17 cellular contexts compared by ENCODE assay signal in the genomic region with DNA sequence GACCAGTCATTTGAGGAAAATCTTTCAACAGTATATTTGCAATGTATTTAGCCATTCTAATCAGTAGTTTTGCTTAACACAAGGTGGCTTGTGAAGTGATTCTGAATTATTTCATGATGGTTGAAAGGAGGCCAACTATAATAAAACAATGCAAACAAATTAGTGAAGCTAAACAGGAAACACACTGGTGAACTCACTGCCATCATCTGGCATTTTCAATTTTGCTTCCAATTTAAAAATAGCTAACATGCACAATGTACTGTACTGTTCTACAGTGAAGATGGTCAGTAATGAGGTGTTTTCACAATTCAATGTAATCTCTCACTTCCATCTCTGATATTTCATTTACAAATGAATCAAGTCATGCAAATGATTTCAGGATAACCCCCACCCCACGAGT. TPM values are rescaled to one million over a fixed set of nuclear protein-coding genes. Genes with fewer than 3 reads are reported as not detected.
DNase-seq lines count a peak whose midpoint lies in the region; ATAC-seq, FAIRE-seq and TF ChIP-seq lines count a peak whose summit lies in the region.
"Had no signal": no experiment of that assay in that cellular context is flagged by ENCODE, and none has a peak within 500 bp of the region (broad histone marks: within the 10 kb centered on the region; RNA-seq: fewer than 3 reads in every experiment).

No MANE protein-coding gene starts in this region.

- H3K4me3 ChIP-seq in endocrine pancreas (ENCODE audit: control insufficient read depth, insufficient read depth, low read length) (peak overlapping the region; percentile 35), mucosa of descending colon (no peak overlapping the region)
- H3K4me3 ChIP-seq: GM23248, K562 had no signal

- DNase-seq in GM12891 (ENCODE audit: insufficient read length, low spot score) (no peak), NCI-H69 (lab: John Stamatoyannopoulos, UW) (peak; percentile 8), mucosa of descending colon (no peak), AG08396 (ENCODE audit: low spot score) (no peak)
- DNase-seq: Caco-2, DMS53, HCEC 1CT, NCI-H1048, NCI-H1436 treated with DMSO at 0.1 percent for 48 hours, NCI-H524 treated with DMSO at 0.1 percent for 48 hours, PC-3 had no signal

- H3K36me3 ChIP-seq in endocrine pancreas (ENCODE audit: control insufficient read depth, insufficient read depth, low read length), result no peaks in the 10 kb centered on the region
- H3K36me3 ChIP-seq in mucosa of descending colon (ENCODE audit: low read depth), result no peaks in the 10 kb centered on the region

- TF ChIP-seq CTCF in mucosa of descending colon (IDR thresholded peaks at IDR 0.05), result no peak

- intact Hi-C loops in mucosa of descending colon (cut with DNase I, micrococcal nuclease), result no loop called here

- no peaks in the 10 kb centered on the region for H3K27me3 ChIP-seq in endocrine pancreas (ENCODE audit: control insufficient read depth, insufficient read depth, low read length)

- H3K9me3 ChIP-seq in endocrine pancreas (ENCODE audit: control insufficient read depth, low read length) (no peaks in the 10 kb centered on the region), mucosa of descending colon (no peaks in the 10 kb centered on the region)

- FAIRE-seq in GM12891 (lab: Jason Lieb, UNC), result peak; percentile 9
- FAIRE-seq: GM18507, K562 had no signal

- TF ChIP-seq POLR2A in GM12891 (IDR thresholded peaks at IDR 0.05; ENCODE audit: low read depth, low read length), result no peak

- H3K4me1 ChIP-seq in endocrine pancreas (ENCODE audit: control insufficient read depth, insufficient read depth, low read length) (peaks cover 7% of the 10 kb centered on the region), mucosa of descending colon (ENCODE audit: low read depth) (no peaks in the 10 kb centered on the region)

- ATAC-seq in mucosa of descending colon, result peak; percentile 62
- ATAC-seq in HG02623 (IDR thresholded peaks at IDR 0.05; ENCODE audit: unreplicated experiment), result no peak
- ATAC-seq in GM18502 (IDR thresholded peaks at IDR 0.05; ENCODE audit: poor library complexity, unreplicated experiment), result no peak
- ATAC-seq: K562, PC-3 had no signal

- no peak overlapping the region for H3K9ac ChIP-seq in endocrine pancreas (ENCODE audit: control insufficient read depth, insufficient read depth, low read length)
- H3K9ac ChIP-seq: GM23248 had no signal

TF ChIP-seq in GM12891, 5 proteins besides CTCF, POLR2A, EP300 and RAD21:
- TF ChIP-seq TAF1 (IDR thresholded peaks at IDR 0.05; ENCODE audit: low read depth, low read length) (no peak), SPI1 (IDR thresholded peaks at IDR 0.05; ENCODE audit: low read depth, low read length) (no peak), PAX5 (IDR thresholded peaks at IDR 0.05; ENCODE audit: insufficient read depth, low read length, severe bottlenecking) (no peak), POLR2AphosphoS5 (IDR thresholded peaks at IDR 0.05; ENCODE audit: low read depth, low read length) (no peak), POU2F2 (IDR thresholded peaks at IDR 0.05; ENCODE audit: low read depth, low read length) (no peak)
TF ChIP-seq in GM12891: peak in this region for 0.

RNA-seq across cellular contexts. Expression of gene PGRMC2, which starts 31.1 kb away (rescaled TPM):
- 15.3 TPM for polyA plus RNA-seq in GM12891 (2012; ENCODE audit: low read depth, missing spikeins)
- 10 to 100 TPM; 75.3 to 91.5 (median 81.6) TPM for total RNA-seq in mucosa of descending colon
